Comparison of ENCODE assay signal across 8 cellular contexts in genomic region chr7:99143522-99143852, GRCh38. TPM values are rescaled to one million over a fixed set of nuclear protein-coding genes. Genes with fewer than 3 reads are reported as not detected.
DNase-seq lines count a peak whose midpoint lies in the region; ATAC-seq and TF ChIP-seq lines count a peak whose summit lies in the region.

No MANE protein-coding gene starts in this region.

- TF ChIP-seq POLR2A in transverse colon (IDR thresholded peaks at IDR 0.05), result no peak

- intact Hi-C loops in activated T-helper 1 cell treated with anti-CD3 and anti-CD28 coated beads, Interleukin-12 subunit alpha, Interleukin-12 subunit beta, Interleukin-2, Interleukin-4 antibody, amounts not matched to agents 30 ng/mL and 10 ng/mL and 1 ng/mL, durations not matched to agents 14 hours and 24 hours and 36 hours (cut with micrococcal nuclease), result loop anchor here (5.0 kb wide), 6 partner anchors 41 to 861 kb away; partner anchors contain the start of genes ARPC1A, ARPC1B, BAIAP2L1 and BRI3
- intact Hi-C loops in transverse colon (cut with DNase I; ENCODE audit: low total_unique reads), result no loop called here

- peaks cover 3% of the 10 kb centered on the region for H3K27me3 Mint-ChIP-seq in activated T-helper 1 cell treated with anti-CD3 and anti-CD28 coated beads, Interleukin-12 subunit alpha, Interleukin-12 subunit beta, Interleukin-2, Interleukin-4 antibody, amounts not matched to agents 30 ng/mL and 10 ng/mL and 1 ng/mL, durations not matched to agents 14 hours and 24 hours and 36 hours (ENCODE audit: insufficient read depth)

- H3K9me3 ChIP-seq in transverse colon, result no peaks in the 10 kb centered on the region

- peaks cover 5 to 50% (median 21%) of the 10 kb centered on the region in 4 donors for H3K4me1 ChIP-seq in transverse colon

- TF ChIP-seq CTCF in kidney epithelial cell (IDR thresholded peaks at IDR 0.05; ENCODE audit: insufficient read depth, low read length, poor library complexity, severe bottlenecking), result no peak
- TF ChIP-seq CTCF in transverse colon (IDR thresholded peaks at IDR 0.05), result no peak

- in situ Hi-C loops in transverse colon (cut with MboI; ENCODE audit: low pct_ligation_motif_present in 1 of 4, low pct_unique_long_range_greater_than_20kb in 1 of 4, low sequenced_read_pairs in 3 of 4), result loop anchor here in 1 of 4 donors (10.0 kb wide), 1 partner anchor 99 kb away; no protein-coding TSS in a partner anchor

- DNase-seq in NCI-H345 treated with DMSO at 0.1 percent for 48 hours (lab: John Stamatoyannopoulos, UW; ENCODE audit: unreplicated experiment) (peak; percentile 40), NCI-H345 (lab: John Stamatoyannopoulos, UW) (no peak), kidney epithelial cell (ENCODE audit: low read depth) (no peak), transverse colon (no peak), NCI-H2081 (lab: John Stamatoyannopoulos, UW) (no peak), Ammon's horn (ENCODE audit: low spot score) (no peak)
- no peak for DNase-seq in activated T-helper 1 cell treated with anti-CD3 and anti-CD28 coated beads, Interleukin-12 subunit alpha, Interleukin-12 subunit beta, Interleukin-2, Interleukin-4 antibody, amounts not matched to agents 30 ng/mL and 10 ng/mL and 1 ng/mL, durations not matched to agents 14 hours and 24 hours and 36 hours (ENCODE audit: low spot score)

- peak; percentile 39 for ATAC-seq in HG02852 (IDR thresholded peaks at IDR 0.05; ENCODE audit: unreplicated experiment)

- 0% methylated on average over 6 of the region's 46 CpGs; no CpG with 5 or more reads in 1 of the 2 donors for WGBS in transverse colon (ENCODE audit: low coverage in 1 of 2), 2 donors

- H3K4me3 ChIP-seq in kidney epithelial cell (ENCODE audit: low read depth, low read length) (peak overlapping the region; percentile 81), transverse colon (peak overlapping the region; percentile 97 to 100 (median 100))

- H3K36me3 Mint-ChIP-seq in activated T-helper 1 cell treated with anti-CD3 and anti-CD28 coated beads, Interleukin-12 subunit alpha, Interleukin-12 subunit beta, Interleukin-2, Interleukin-4 antibody, amounts not matched to agents 30 ng/mL and 10 ng/mL and 1 ng/mL, durations not matched to agents 14 hours and 24 hours and 36 hours (ENCODE audit: low read depth), result no peaks in the 10 kb centered on the region

- H3K27me3 ChIP-seq in kidney epithelial cell (ENCODE audit: control insufficient read depth, insufficient read depth, low read length), result no peaks in the 10 kb centered on the region
- no peaks in the 10 kb centered on the region for H3K27me3 ChIP-seq in transverse colon

- peak overlapping the region; percentile 84 for H3K4me3 Mint-ChIP-seq in activated T-helper 1 cell treated with anti-CD3 and anti-CD28 coated beads, Interleukin-12 subunit alpha, Interleukin-12 subunit beta, Interleukin-2, Interleukin-4 antibody, amounts not matched to agents 30 ng/mL and 10 ng/mL and 1 ng/mL, durations not matched to agents 14 hours and 24 hours and 36 hours

- H3K36me3 ChIP-seq in kidney epithelial cell (ENCODE audit: control insufficient read depth, insufficient read depth, low read length) (no peaks in the 10 kb centered on the region), transverse colon (no peaks in the 10 kb centered on the region)

- peaks cover 30% of the 10 kb centered on the region for H3K4me1 Mint-ChIP-seq in activated T-helper 1 cell treated with anti-CD3 and anti-CD28 coated beads, Interleukin-12 subunit alpha, Interleukin-12 subunit beta, Interleukin-2, Interleukin-4 antibody, amounts not matched to agents 30 ng/mL and 10 ng/mL and 1 ng/mL, durations not matched to agents 14 hours and 24 hours and 36 hours (ENCODE audit: low read depth)

- H3K27ac ChIP-seq in transverse colon, result peak overlapping the region; percentile 99 to 100 (median 100)

- H3K27ac Mint-ChIP-seq in activated T-helper 1 cell treated with anti-CD3 and anti-CD28 coated beads, Interleukin-12 subunit alpha, Interleukin-12 subunit beta, Interleukin-2, Interleukin-4 antibody, amounts not matched to agents 30 ng/mL and 10 ng/mL and 1 ng/mL, durations not matched to agents 14 hours and 24 hours and 36 hours, result no peak overlapping the region

- no peak for TF ChIP-seq EP300 in transverse colon (IDR thresholded peaks at IDR 0.05; ENCODE audit: low read depth)

- H3K9me3 Mint-ChIP-seq in activated T-helper 1 cell treated with anti-CD3 and anti-CD28 coated beads, Interleukin-12 subunit alpha, Interleukin-12 subunit beta, Interleukin-2, Interleukin-4 antibody, amounts not matched to agents 30 ng/mL and 10 ng/mL and 1 ng/mL, durations not matched to agents 14 hours and 24 hours and 36 hours, result no peaks in the 10 kb centered on the region

RNA-seq across cellular contexts. Expression of gene SMURF1, which starts 0.4 kb away (rescaled TPM):
- 14.9 and 15.9 TPM in 2 replicates for total RNA-seq in activated T-helper 1 cell treated with anti-CD3 and anti-CD28 coated beads, Interleukin-12 subunit alpha, Interleukin-12 subunit beta, Interleukin-2, Interleukin-4 antibody, amounts not matched to agents 30 ng/mL and 10 ng/mL and 1 ng/mL, durations not matched to agents 14 hours and 24 hours and 36 hours
- total RNA-seq in kidney epithelial cell (51.3 and 55.1 TPM in 2 replicates), transverse colon (10 to 100 TPM; 25.3 to 47.5 (median 36.5) TPM)
